22 cellular contexts compared by ENCODE assay signal in genomic region chr4:188106454-188106853, GRCh38. TPM values are rescaled to one million over a fixed set of nuclear protein-coding genes. Genes with fewer than 3 reads are reported as not detected.
DNase-seq lines count a peak whose midpoint lies in the region; ATAC-seq and TF ChIP-seq lines count a peak whose summit lies in the region.
"Had no signal": no experiment of that assay in that cellular context is flagged by ENCODE, and none has a peak within 500 bp of the region (broad histone marks: within the 10 kb centered on the region; RNA-seq: fewer than 3 reads in every experiment).

No MANE protein-coding gene starts in this region.

- no peak overlapping the region for H2BK12ac ChIP-seq in neuronal stem cell (ENCODE audit: low read length)

- H3K4me3 Mint-ChIP-seq in WTC11: peak overlapping the region; percentile 24; the same call in 1 of the 2 replicates
- H3K4me3 Mint-ChIP-seq: CD4-positive, CD25-positive, alpha-beta regulatory T cell had no signal

- H3K23ac ChIP-seq in neuronal stem cell (ENCODE audit: low read depth, low read length, poor library complexity): peak overlapping the region; percentile 61

- no peaks in the 10 kb centered on the region; the same call in 1 of the 2 replicates for H3K9me3 Mint-ChIP-seq in WTC11

- no peak overlapping the region for H4K8ac ChIP-seq in neuronal stem cell (ENCODE audit: low read depth, low read length)

- POLR2A ChIA-PET in WTC11 (lab: Charles Lee): no interaction called here

- no peak overlapping the region for H2BK5ac ChIP-seq in neuronal stem cell (ENCODE audit: low read length)

- TF ChIP-seq CTCF in BE2C (IDR thresholded peaks at IDR 0.05; ENCODE audit: low read depth, low read length): no peak
- TF ChIP-seq CTCF in WTC11 (IDR thresholded peaks at IDR 0.05): no peak
- no peak for TF ChIP-seq CTCF in heart right ventricle (IDR thresholded peaks at IDR 0.05)

- H3K4ac ChIP-seq in neuronal stem cell (ENCODE audit: low read length): no peak overlapping the region

- no peak overlapping the region for H3K4me3 ChIP-seq in BE2C (ENCODE audit: low read depth, low read length)
- H3K4me3 ChIP-seq in H7 (ENCODE audit: insufficient read depth, low read depth, low read length): no peak overlapping the region
- peak overlapping the region in 1 of 2 donors; percentile 56 for H3K4me3 ChIP-seq in neuronal stem cell (ENCODE audit: low read length in 2 of 2)
- H3K4me3 ChIP-seq in heart right ventricle: no peak overlapping the region
- H3K4me3 ChIP-seq: GM12878 had no signal

- no peak overlapping the region for H3K4me2 ChIP-seq in neuronal stem cell (ENCODE audit: insufficient read depth, low read length, poor library complexity, severe bottlenecking)

- no peaks in the 10 kb centered on the region for H3K27me3 Mint-ChIP-seq in WTC11 (ENCODE audit: low read depth)
- H3K27me3 Mint-ChIP-seq: CD4-positive, CD25-positive, alpha-beta regulatory T cell had no signal

- peak; percentile 5 for DNase-seq in BE2C
- DNase-seq in H7: peak; percentile 45
- DNase-seq in WTC11 (ENCODE audit: low spot score): no peak
- DNase-seq in neuronal stem cell (ENCODE audit: low spot score): no peak
- no peak for DNase-seq in NCI-H128 (lab: John Stamatoyannopoulos, UW; ENCODE audit: unreplicated experiment)
- DNase-seq in occipital lobe (lab: John Stamatoyannopoulos, UW): no peak
- DNase-seq in stimulated activated CD4-positive, alpha-beta T cell treated with anti-CD3 and anti-CD28 coated beads, Interleukin-2, amount 100 ng/mL, for 24 hours: no peak
- DNase-seq in heart right ventricle: no peak
- DNase-seq: CD4-positive, CD25-positive, alpha-beta regulatory T cell; DMS79; KBM-7; NCI-H1092 treated with DMSO at 0.1 percent for 48 hours; NCI-H2029 treated with DMSO at 0.1 percent for 48 hours; NCI-H2171; NCI-H524 treated with DMSO at 0.1 percent for 48 hours; NCI-H82; SW 1271 had no signal

- H3K9me3 ChIP-seq in BE2C: no peaks in the 10 kb centered on the region; the same call in 1 of the 2 replicates
- H3K9me3 ChIP-seq in neuronal stem cell (replicated peaks in 1 of 2; ENCODE audit: control insufficient read depth in 2 of 2, insufficient read depth in 1 of 2, low read depth in 1 of 2, low read length in 2 of 2): peaks cover 0 to 6% of the 10 kb centered on the region in 2 donors
- peaks cover 0 to 24% (median 0%) of the 10 kb centered on the region in 11 donors for H3K9me3 ChIP-seq in heart right ventricle

- H2AK5ac ChIP-seq in neuronal stem cell (ENCODE audit: low read depth, low read length): peak overlapping the region; percentile 77

- no peak overlapping the region for H2BK120ac ChIP-seq in neuronal stem cell (ENCODE audit: low read depth, low read length)

- CTCF ChIA-PET in WTC11 (lab: Charles Lee): no interaction called here

- H3K27me3 ChIP-seq in BE2C (no peaks in the 10 kb centered on the region), H7 (ENCODE audit: control insufficient read depth, insufficient read depth, low read length) (no peaks in the 10 kb centered on the region), neuronal stem cell (ENCODE audit: control insufficient read depth in 3 of 3, insufficient read depth in 3 of 3, low read depth in 1 of 3, low read length in 3 of 3) (no peaks in the 10 kb centered on the region), heart right ventricle (peaks cover 0 to 6% (median 0%) of the 10 kb centered on the region in 7 donors)

- no peak overlapping the region for H2AFZ ChIP-seq in neuronal stem cell (ENCODE audit: low read length)

- H3K27ac Mint-ChIP-seq in WTC11: peak overlapping the region; percentile 98
- H3K27ac Mint-ChIP-seq: CD4-positive, CD25-positive, alpha-beta regulatory T cell had no signal

- H3K4me1 ChIP-seq in BE2C (no peaks in the 10 kb centered on the region), neuronal stem cell (ENCODE audit: control insufficient read depth in 2 of 2, insufficient read depth in 1 of 2, low read depth in 1 of 2, low read length in 2 of 2) (peaks cover 0 to 2% of the 10 kb centered on the region in 2 donors), heart right ventricle (no peaks in the 10 kb centered on the region)

- H3K79me1 ChIP-seq in neuronal stem cell (ENCODE audit: low read depth, low read length): no peaks in the 10 kb centered on the region

- intact Hi-C loops in heart right ventricle (cut with DNase I): no loop called here

- no peak overlapping the region for H3K9ac ChIP-seq in neuronal stem cell (ENCODE audit: low read depth, low read length, poor library complexity)

- H3K27ac ChIP-seq in neuronal stem cell (replicated peaks; ENCODE audit: low read length) (no peak overlapping the region), heart right ventricle (no peak overlapping the region)

- H2BK15ac ChIP-seq in neuronal stem cell (ENCODE audit: low read length): no peak overlapping the region

- no peak for ATAC-seq in WTC11
- ATAC-seq in heart right ventricle: no peak
- ATAC-seq: GM12878, Panc1 had no signal

- peaks cover 51% of the 10 kb centered on the region for H3K4me1 Mint-ChIP-seq in WTC11

- H3K14ac ChIP-seq in neuronal stem cell (ENCODE audit: low read length): no peak overlapping the region

- peak overlapping the region; percentile 34 for H3K18ac ChIP-seq in neuronal stem cell (ENCODE audit: low read length)

- WGBS in neuronal stem cell (ENCODE audit: extremely low coverage in 2 of 2, insufficient read length in 2 of 2, insufficient replicate concordance in 1 of 2), 2 donors: no CpG with 5 or more reads among the region's 40 CpGs
- WGBS in heart right ventricle, 2 donors: 97 to 98% methylated on average over 40 of the region's 40 CpGs

- H3K36me3 Mint-ChIP-seq in WTC11: peaks cover 45% of the 10 kb centered on the region
- H3K36me3 Mint-ChIP-seq: CD4-positive, CD25-positive, alpha-beta regulatory T cell had no signal

- no peaks in the 10 kb centered on the region for H3K36me3 ChIP-seq in BE2C
- H3K36me3 ChIP-seq in H7 (replicated peaks; ENCODE audit: control insufficient read depth, insufficient read depth, low read length): peaks cover 7% of the 10 kb centered on the region
- no peaks in the 10 kb centered on the region for H3K36me3 ChIP-seq in neuronal stem cell (replicated peaks in 1 of 2; ENCODE audit: control insufficient read depth in 2 of 2, insufficient read depth in 2 of 2, low read length in 2 of 2)
- no peaks in the 10 kb centered on the region for H3K36me3 ChIP-seq in heart right ventricle

- no peak overlapping the region for H4K91ac ChIP-seq in neuronal stem cell (ENCODE audit: low read depth, low read length, poor library complexity)

TF ChIP-seq in WTC11, 78 proteins besides CTCF, POLR2A, EP300 and RAD21:
- TF ChIP-seq E2F4 (CRISPR knock-in tag; IDR thresholded peaks at IDR 0.05; ENCODE audit: borderline replicate concordance, low read depth) (no peak), ZNF317 (CRISPR knock-in tag; IDR thresholded peaks at IDR 0.05; ENCODE audit: borderline replicate concordance, low read depth) (no peak), ATF1 (CRISPR knock-in tag; IDR thresholded peaks at IDR 0.05) (no peak)

RNA-seq across cellular contexts. Expression of gene TRIML2, which starts 2.9 kb away (rescaled TPM):
- polyA plus RNA-seq in BE2C (2012; ENCODE audit: insufficient read depth, insufficient read length, low read depth): not detected
- 33.1 and 49.9 TPM in 2 replicates for total RNA-seq in H7 (2014; rRNA removed; shearing (Covaris generic))
- 88.9 to 115 TPM (median 94.4 TPM) in 3 replicates for total RNA-seq in WTC11 (2021)
- polyA plus RNA-seq in neuronal stem cell (2013, experiment 1 of 2): not detected
- polyA plus RNA-seq in neuronal stem cell (2013, experiment 2 of 2): not detected
- not detected for total RNA-seq in occipital lobe
- total RNA-seq in heart right ventricle: not detected
- polyA plus RNA-seq in heart right ventricle: under 1 TPM in 1 of 2 donors, not detected in 1; 0.01 TPM
- total RNA-seq: CD4-positive, CD25-positive, alpha-beta regulatory T cell; GM12878; SK-MEL-5 had no signal
- polyA plus RNA-seq: BJ; CD4-positive, CD25-positive, alpha-beta regulatory T cell; GM12878 had no signal

RNA-seq across cellular contexts. Expression of gene TRIML1, which starts 32.8 kb away (rescaled TPM):
- not detected for polyA plus RNA-seq in BE2C (2012; ENCODE audit: insufficient read depth, insufficient read length, low read depth)
- total RNA-seq in H7 (2014; rRNA removed; shearing (Covaris generic)): not detected in 2 replicates
- total RNA-seq in WTC11 (2021): not detected in 3 replicates
- not detected for polyA plus RNA-seq in neuronal stem cell (2013, experiment 1 of 2)
- polyA plus RNA-seq in neuronal stem cell (2013, experiment 2 of 2): not detected
- total RNA-seq in occipital lobe: not detected
- not detected for total RNA-seq in heart right ventricle
- not detected for polyA plus RNA-seq in heart right ventricle
- total RNA-seq: A673; CD4-positive, CD25-positive, alpha-beta regulatory T cell; GM12878; SK-MEL-5 had no signal
- polyA plus RNA-seq: BJ; CD4-positive, CD25-positive, alpha-beta regulatory T cell; GM12878 had no signal

Comparison
In these comparisons a context has a peak if more than half of its experiments do, and no peak if none do; other contexts are left out.
1. DNase-seq: peak in BE2C (single experiment) and H7 (single experiment); none in WTC11 (single experiment), neuronal stem cell (single experiment), NCI-H128 (single experiment), occipital lobe (single experiment), stimulated activated CD4-positive, alpha-beta T cell treated with anti-CD3 and anti-CD28 coated beads, Interleukin-2, amount 100 ng/mL, for 24 hours (0 of 2) and heart right ventricle (0 of 2).
2. RNA of gene TRIML2, which starts 2.9 kb away (total RNA-seq): 88.9 to 115 TPM in WTC11 and 33.1 to 49.9 TPM in H7; not detected in occipital lobe (single experiment) and not detected in heart right ventricle; every median in the first group is over 10 times any median in the second.